Comparison of ENCODE assay signal across 1 cellular context in genomic region chr10:110540038-110540437, GRCh38.
TF ChIP-seq lines count a peak whose summit lies in the region.

No MANE protein-coding gene starts in this region.

TF ChIP-seq in IMR-90, 13 proteins besides CTCF, POLR2A, EP300 and RAD21:
- TF ChIP-seq MXI1 (IDR thresholded peaks at IDR 0.05; ENCODE audit: borderline replicate concordance, low read depth, low read length): no peak
- TF ChIP-seq ELK1 (IDR thresholded peaks at IDR 0.05; ENCODE audit: borderline replicate concordance, low read depth, low read length): no peak
- TF ChIP-seq BHLHE40 (IDR thresholded peaks at IDR 0.05; ENCODE audit: low read depth, low read length): no peak
- TF ChIP-seq SMC3 (IDR thresholded peaks at IDR 0.05; ENCODE audit: low read depth, low read length): no peak
- TF ChIP-seq USF2 (IDR thresholded peaks at IDR 0.05; ENCODE audit: low read depth, low read length): no peak
- no peak for TF ChIP-seq MAZ (IDR thresholded peaks at IDR 0.05; ENCODE audit: borderline replicate concordance, low read depth, low read length)
- no peak for TF ChIP-seq NFE2L2 (IDR thresholded peaks at IDR 0.05; ENCODE audit: low read depth, low read length)
- no peak for TF ChIP-seq MAFK (IDR thresholded peaks at IDR 0.05; ENCODE audit: low read depth, low read length)
- no peak for TF ChIP-seq RFX5 (IDR thresholded peaks at IDR 0.05; ENCODE audit: low read depth, low read length)
- TF ChIP-seq FOS (IDR thresholded peaks at IDR 0.05; ENCODE audit: low read depth, low read length): no peak
- no peak for TF ChIP-seq CHD1 (IDR thresholded peaks at IDR 0.05; ENCODE audit: low read depth, low read length)
- no peak for TF ChIP-seq RCOR1 (IDR thresholded peaks at IDR 0.05; ENCODE audit: insufficient replicate concordance, low read length)
- TF ChIP-seq CEBPB (IDR thresholded peaks at IDR 0.05; ENCODE audit: low read depth, low read length): no peak
